28 cellular contexts compared by ENCODE assay signal in genomic region chr4:90028460-90028859, GRCh38.
"Had no signal": no experiment of that assay in that cellular context is flagged by ENCODE, and none has a peak within 500 bp of the region (broad histone marks: within the 10 kb centered on the region; RNA-seq: fewer than 3 reads in every experiment).

No MANE protein-coding gene starts in this region.

- H3K9me3 Mint-ChIP-seq: activated CD4-positive, alpha-beta T cell treated with anti-CD3 and anti-CD28 coated beads, Interleukin-2, amount 10 ng/mL, durations not matched to agents 24 days and 14 days; activated naive CD4-positive, alpha-beta T cell treated with anti-CD3 and anti-CD28 coated beads for 36 hours; activated T-cell treated with anti-CD3 and anti-CD28 coated beads, Interleukin-2, amount 50 U/mL, for 4 hours; central memory CD8-positive, alpha-beta T cell; WTC11 had no signal

- FAIRE-seq: astrocyte had no signal

- H3K4me3 Mint-ChIP-seq: activated CD4-positive, alpha-beta T cell treated with anti-CD3 and anti-CD28 coated beads, Interleukin-2, amount 10 ng/mL, durations not matched to agents 24 days and 14 days; activated naive CD4-positive, alpha-beta T cell treated with anti-CD3 and anti-CD28 coated beads for 36 hours; activated naive CD8-positive, alpha-beta T cell; activated T-cell treated with anti-CD3 and anti-CD28 coated beads, Interleukin-2, amount 50 U/mL, for 4 hours; brain; central memory CD8-positive, alpha-beta T cell; WTC11 had no signal

- H3K36me3 Mint-ChIP-seq: activated naive CD8-positive, alpha-beta T cell; brain; WTC11 had no signal

- H3K27ac Mint-ChIP-seq: activated CD4-positive, alpha-beta T cell treated with anti-CD3 and anti-CD28 coated beads, Interleukin-2, amount 10 ng/mL, durations not matched to agents 24 days and 14 days; activated naive CD4-positive, alpha-beta T cell treated with anti-CD3 and anti-CD28 coated beads for 36 hours; activated naive CD8-positive, alpha-beta T cell; brain; WTC11 had no signal

- H3K36me3 ChIP-seq: MG63, Peyer's patch, SJSA1 had no signal

- ATAC-seq: activated T-cell treated with anti-CD3 and anti-CD28 coated beads, Interleukin-2, amount 50 U/mL, for 4 hours; SK-N-SH treated with all-trans-retinoic acid at 6 μM for 48 hours; WTC11 had no signal

- H3K27ac ChIP-seq: Peyer's patch, SJSA1 had no signal

- H3K4me1 Mint-ChIP-seq: activated CD4-positive, alpha-beta T cell treated with anti-CD3 and anti-CD28 coated beads, Interleukin-2, amount 10 ng/mL, durations not matched to agents 24 days and 14 days; central memory CD8-positive, alpha-beta T cell had no signal

- H3K27me3 ChIP-seq: MG63, Peyer's patch, SJSA1 had no signal

- H3K27me3 Mint-ChIP-seq: activated CD4-positive, alpha-beta T cell treated with anti-CD3 and anti-CD28 coated beads, Interleukin-2, amount 10 ng/mL, durations not matched to agents 24 days and 14 days; activated naive CD8-positive, alpha-beta T cell; brain; central memory CD8-positive, alpha-beta T cell had no signal

- DNase-seq: activated CD4-positive, alpha-beta T cell treated with anti-CD3 and anti-CD28 coated beads, Interleukin-2, amount 10 ng/mL, durations not matched to agents 24 days and 14 days; activated CD4-positive, alpha-beta T cell treated with anti-CD3 and anti-CD28 coated beads, Interleukin-2, amount 50 U/mL, for 48 hours; activated CD4-positive, CD25-positive, alpha-beta regulatory T cell treated with anti-CD3 and anti-CD28 coated beads, Interleukin-2, amount 50 U/mL, for 72 hours; activated CD8-positive, alpha-beta memory T cell treated with anti-CD3 and anti-CD28 coated beads for 24 hours; activated gamma-delta T cell; activated naive CD4-positive, alpha-beta T cell treated with anti-CD3 and anti-CD28 coated beads for 36 hours; activated T-cell treated with anti-CD3 and anti-CD28 coated beads, Interleukin-2, amount 50 U/mL, for 4 hours; amygdala; MG63; MV-4-11; NCI-H1092 treated with DMSO at 0.1 percent for 48 hours; NCI-H146; NCI-H187 treated with DMSO at 0.1 percent for 48 hours; NCI-H2081 treated with DMSO at 0.1 percent for 48 hours; NCI-H2227 treated with DMSO at 0.1 percent for 48 hours; NCI-H446 treated with DMSO at 0.1 percent for 48 hours; NCI-H524 treated with DMSO at 0.1 percent for 48 hours; NK-92 treated with Interleukin-12 subunit alpha and Interleukin-12 subunit beta, amount 100 ng/mL, for 24 hours; Peyer's patch; SHP77; SW 1271 had no signal

- H3K9me3 ChIP-seq: MG63, Peyer's patch, SJSA1 had no signal

- H3K4me1 ChIP-seq: SJSA1 had no signal

- H3K4me3 ChIP-seq: MG63, Peyer's patch, SJSA1 had no signal
